ENCODE assay signal across 30 cellular contexts in genomic region chr13:78764665-78765064, GRCh38.
"Had no signal": no experiment of that assay in that cellular context is flagged by ENCODE, and none has a peak within 500 bp of the region (broad histone marks: within the 10 kb centered on the region; RNA-seq: fewer than 3 reads in every experiment).

No MANE protein-coding gene starts in this region.

- FAIRE-seq: endothelial cell of umbilical vein, islet of Langerhans, pancreas, TTC549, urothelium cell line had no signal

- H3K4me3 Mint-ChIP-seq: activated naive CD8-positive, alpha-beta T cell; activated T-cell treated with anti-CD3 and anti-CD28 coated beads, Interleukin-2, amount 50 U/mL, for 24 hours; natural killer cell treated with Interleukin-12 subunit alpha and Interleukin-12 subunit beta and Interleukin-15 and Interleukin-18, amount 100 ng/mL, for 72 hours; stimulated activated naive CD8-positive, alpha-beta T cell treated with anti-CD3 and anti-CD28 coated beads, Interleukin-15, Interleukin-2, amounts not matched to agents 100 ng/mL and 50 ng/mL, for 24 hours had no signal

- H3K36me3 Mint-ChIP-seq: activated naive CD8-positive, alpha-beta T cell; natural killer cell treated with Interleukin-12 subunit alpha and Interleukin-12 subunit beta and Interleukin-15 and Interleukin-18, amount 100 ng/mL, for 72 hours had no signal

- H3K4me1 ChIP-seq: adrenal gland, ascending aorta, pancreas, transverse colon had no signal

- H3K27ac Mint-ChIP-seq: activated naive CD8-positive, alpha-beta T cell; activated T-cell treated with anti-CD3 and anti-CD28 coated beads, Interleukin-2, amount 50 U/mL, for 24 hours; activated T-helper 2 cell treated with anti-CD3 and anti-CD28 coated beads, Interferon-gamma antibody, Interleukin-2, Interleukin-4, amounts not matched to agents 10 μg/mL and 5 μg/mL and 100 μg/mL, durations not matched to agents 14 hours and 24 hours and 36 hours; natural killer cell treated with Interleukin-12 subunit alpha and Interleukin-12 subunit beta and Interleukin-15 and Interleukin-18, amount 100 ng/mL, for 72 hours; stimulated activated naive CD8-positive, alpha-beta T cell treated with anti-CD3 and anti-CD28 coated beads, Interleukin-15, Interleukin-2, amounts not matched to agents 100 ng/mL and 50 ng/mL, for 24 hours had no signal

- ATAC-seq: esophagus mucosa; left ventricle myocardium superior; natural killer cell treated with Interleukin-12 subunit alpha and Interleukin-12 subunit beta and Interleukin-15 and Interleukin-18, amount 100 ng/mL, for 72 hours; pancreas; right cardiac atrium had no signal

- H3K9me3 Mint-ChIP-seq: activated T-cell treated with anti-CD3 and anti-CD28 coated beads, Interleukin-2, amount 50 U/mL, for 24 hours; activated T-helper 2 cell treated with anti-CD3 and anti-CD28 coated beads, Interferon-gamma antibody, Interleukin-2, Interleukin-4, amounts not matched to agents 10 μg/mL and 5 μg/mL and 100 μg/mL, durations not matched to agents 14 hours and 24 hours and 36 hours; natural killer cell treated with Interleukin-12 subunit alpha and Interleukin-12 subunit beta and Interleukin-15 and Interleukin-18, amount 100 ng/mL, for 72 hours; stimulated activated naive CD8-positive, alpha-beta T cell treated with anti-CD3 and anti-CD28 coated beads, Interleukin-15, Interleukin-2, amounts not matched to agents 100 ng/mL and 50 ng/mL, for 24 hours had no signal

- H3K27ac ChIP-seq: adrenal gland, ascending aorta, brain microvascular endothelial cell, pancreas, transverse colon had no signal

- H3K9me3 ChIP-seq: adrenal gland, ascending aorta, pancreas, transverse colon had no signal

- DNase-seq: activated CD4-positive, alpha-beta T cell treated with anti-CD3 and anti-CD28 coated beads, Interleukin-2, amount 50 U/mL, for 4 hours; activated CD8-positive, alpha-beta memory T cell treated with anti-CD3 and anti-CD28 coated beads for 24 hours; activated CD8-positive, alpha-beta memory T cell treated with anti-CD3 and anti-CD28 coated beads, Interleukin-2, amount 50 U/mL, for 4 hours; activated naive CD4-positive, alpha-beta T cell; activated T-cell treated with anti-CD3 and anti-CD28 coated beads, Interleukin-2, amount 50 U/mL, for 24 hours; adrenal gland; brain microvascular endothelial cell; central memory CD4-positive, alpha-beta T cell; dermis blood vessel endothelial cell; effector CD8-positive, alpha-beta T cell; foreskin melanocyte; hippocampal formation; left ventricle myocardium superior; mammary epithelial cell; midbrain; pancreas; right cardiac atrium; stimulated activated CD4-positive, alpha-beta T cell treated with anti-CD3 and anti-CD28 coated beads, Interleukin-12 subunit alpha, Interleukin-12 subunit beta, amount 100 ng/mL, for 4 hours; stimulated activated CD4-positive, alpha-beta T cell treated with anti-CD3 and anti-CD28 coated beads, Interleukin-4, amount 100 ng/mL, for 4 hours; transverse colon had no signal

- H3K27me3 ChIP-seq: adrenal gland, ascending aorta, brain microvascular endothelial cell, pancreas, transverse colon had no signal

- H3K36me3 ChIP-seq: adrenal gland, ascending aorta, brain microvascular endothelial cell, pancreas, transverse colon had no signal

- H3K4me3 ChIP-seq: adrenal gland, ascending aorta, pancreas, transverse colon had no signal
